In the genomic region with DNA sequence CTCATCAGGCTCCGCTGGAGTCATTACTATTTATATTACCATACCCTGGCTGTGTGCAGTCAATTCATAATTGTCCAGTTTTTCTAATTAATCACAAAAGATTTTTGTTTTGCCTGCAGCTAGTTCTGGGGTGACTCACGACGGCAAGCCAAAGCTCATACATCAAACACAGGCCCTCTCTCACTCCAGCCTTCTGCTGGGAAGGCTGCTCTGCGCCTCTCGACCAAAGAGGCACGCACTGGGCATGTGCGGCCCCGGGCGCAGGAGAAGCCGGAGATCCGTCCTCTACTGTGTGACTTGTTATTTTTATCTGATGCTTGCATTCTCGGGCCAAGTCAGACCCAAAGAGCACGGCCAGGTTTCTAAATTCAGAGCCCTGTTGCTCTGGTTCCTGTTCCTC, we compare ENCODE assay signal across 10 cellular contexts.
DNase-seq lines count a peak whose midpoint lies in the region; ATAC-seq and TF ChIP-seq lines count a peak whose summit lies in the region.
"Had no signal": no experiment of that assay in that cellular context is flagged by ENCODE, and none has a peak within 500 bp of the region (broad histone marks: within the 10 kb centered on the region; RNA-seq: fewer than 3 reads in every experiment).

No MANE protein-coding gene starts in this region.

- no peak overlapping the region for H3K4me3 ChIP-seq in left lung
- H3K4me3 ChIP-seq: BLaER1 had no signal

- no peaks in the 10 kb centered on the region for H3K4me1 ChIP-seq in left lung
- H3K4me1 ChIP-seq: BLaER1 had no signal

- H3K4me3 Mint-ChIP-seq in MCF 10A (ENCODE audit: unreplicated experiment): peak overlapping the region; percentile 28

- POLR2A ChIA-PET in MCF 10A (lab: Yijun Ruan, JAX): interaction anchor here (0.6 to 2.5 kb wide), 25 partner anchors 12 to 1573 kb away, joined by 3 to 17 read pairs (median 3); partner anchors contain the start of gene TFAP2A

- H3K27me3 ChIP-seq in left lung: peaks cover 0 to 29% of the 10 kb centered on the region in 2 donors
- H3K27me3 ChIP-seq: BLaER1 had no signal

- peak; percentile 31 for ATAC-seq in left lung

- H3K36me3 ChIP-seq in left lung: no peaks in the 10 kb centered on the region
- H3K36me3 ChIP-seq: BLaER1 had no signal

- CTCF ChIA-PET in MCF 10A (lab: Yijun Ruan, JAX): interaction anchor here (0.6 to 1.3 kb wide), 4 partner anchors 153 to 1333 kb away, joined by 3 to 4 read pairs (median 3); no protein-coding TSS in a partner anchor

- H3K27ac ChIP-seq in left lung: no peak overlapping the region
- H3K27ac ChIP-seq: BLaER1 had no signal

- no TSS peak for BruUV-seq in MCF 10A (replicated peaks; lab: Mats Ljungman, UMichigan)

- DNase-seq in A172 (ENCODE audit: low spot score) (peak; percentile 81), M059J (ENCODE audit: low read depth) (peak; percentile 99), MCF 10A (ENCODE audit: unreplicated experiment) (peak; percentile 88), left lung (no peak), NCI-H2107 treated with DMSO at 0.1 percent for 48 hours (lab: John Stamatoyannopoulos, UW; ENCODE audit: unreplicated experiment) (no peak), NCI-H526 (lab: John Stamatoyannopoulos, UW) (no peak), NCI-H446 (lab: John Stamatoyannopoulos, UW) (no peak)
- DNase-seq in stimulated activated naive CD4-positive, alpha-beta T cell (lab: John Stamatoyannopoulos, UW): no peak
- DNase-seq: NCI-H187 treated with DMSO at 0.1 percent for 48 hours had no signal

- TF ChIP-seq CTCF in MCF 10A (IDR thresholded peaks at IDR 0.05; ENCODE audit: unreplicated experiment) (no peak), left lung (IDR thresholded peaks at IDR 0.05) (no peak)

- H3K27ac Mint-ChIP-seq in MCF 10A (ENCODE audit: low read depth, unreplicated experiment): peak overlapping the region; percentile 86

- no peaks in the 10 kb centered on the region for H3K36me3 Mint-ChIP-seq in MCF 10A (ENCODE audit: insufficient read depth, unreplicated experiment)

- H3K9me3 Mint-ChIP-seq in MCF 10A (ENCODE audit: unreplicated experiment): no peaks in the 10 kb centered on the region

- intact Hi-C loops in MCF 10A (cut with micrococcal nuclease) (no loop called here), left lung (cut with DNase I) (no loop called here)

- H3K9me3 ChIP-seq in left lung: no peaks in the 10 kb centered on the region
- H3K9me3 ChIP-seq: BLaER1 had no signal

- H3K27me3 Mint-ChIP-seq in MCF 10A (ENCODE audit: insufficient read depth, unreplicated experiment): no peaks in the 10 kb centered on the region

- H3K4me1 Mint-ChIP-seq in MCF 10A (ENCODE audit: insufficient read depth, unreplicated experiment): peaks cover 14% of the 10 kb centered on the region

Comparison
In these comparisons a context has a peak if more than half of its experiments do, and no peak if none do; other contexts are left out.
1. DNase-seq: peak in A172 (single experiment), M059J (single experiment) and MCF 10A (single experiment); none in left lung (0 of 2), NCI-H2107 treated with DMSO at 0.1 percent for 48 hours (single experiment), NCI-H526 (0 of 2), NCI-H446 (0 of 2) and stimulated activated naive CD4-positive, alpha-beta T cell (0 of 6).